ENCODE assay signal across 1 cellular context in the genomic region with DNA sequence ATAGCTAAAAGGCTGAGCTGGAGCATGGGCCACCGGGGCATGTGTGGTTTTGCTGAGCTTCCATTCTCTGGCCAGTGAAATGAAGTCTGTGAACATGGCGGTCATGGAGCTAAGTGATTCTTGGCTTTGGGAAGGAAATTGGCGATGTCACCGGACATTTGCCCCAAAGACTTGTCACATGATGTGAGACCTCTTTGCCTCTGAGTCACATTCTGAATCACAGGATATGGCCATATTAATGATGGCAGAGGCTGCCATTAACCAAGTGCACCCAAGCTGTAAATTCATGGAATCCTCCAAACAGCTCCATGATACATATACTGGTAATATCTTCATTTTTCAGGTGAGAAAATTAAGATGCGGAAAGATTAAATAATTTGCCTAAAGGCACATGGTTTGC.
TF ChIP-seq lines count a peak whose summit lies in the region.

No MANE protein-coding gene starts in this region.

TF ChIP-seq in endothelial cell of umbilical vein, 7 proteins besides CTCF, POLR2A, EP300 and RAD21 (continued from another document):
- no peak for TF ChIP-seq EZH2 (IDR thresholded peaks at IDR 0.05; ENCODE audit: borderline replicate concordance, low read depth, low read length, severe bottlenecking)
